Comparison of ENCODE assay signal across 1 cellular context in genomic region chr1:161175771-161176453, GRCh38.
TF ChIP-seq lines count a peak whose summit lies in the region.

No MANE protein-coding gene starts in this region.

TF ChIP-seq in endothelial cell of umbilical vein, 7 proteins besides CTCF, POLR2A, EP300 and RAD21:
- TF ChIP-seq EZH2 (IDR thresholded peaks at IDR 0.05; ENCODE audit: borderline replicate concordance, low read depth, low read length, severe bottlenecking), result no peak
- TF ChIP-seq GATA2 (IDR thresholded peaks at IDR 0.05; ENCODE audit: insufficient read depth, insufficient read length, low read depth, low read length), result no peak
- no peak for TF ChIP-seq MYC (IDR thresholded peaks at IDR 0.05; ENCODE audit: low read depth, low read length)
- TF ChIP-seq POLR2AphosphoS5 (IDR thresholded peaks at IDR 0.05; ENCODE audit: insufficient read depth, low read depth, low read length), result no peak
- no peak for TF ChIP-seq JUN (IDR thresholded peaks at IDR 0.05; ENCODE audit: borderline replicate concordance, insufficient read depth, insufficient read length, low read depth)
- TF ChIP-seq FOS (IDR thresholded peaks at IDR 0.05; ENCODE audit: borderline replicate concordance, insufficient read depth, low read length), result no peak
